Comparison of ENCODE assay signal across 1 cellular context in the genomic region with DNA sequence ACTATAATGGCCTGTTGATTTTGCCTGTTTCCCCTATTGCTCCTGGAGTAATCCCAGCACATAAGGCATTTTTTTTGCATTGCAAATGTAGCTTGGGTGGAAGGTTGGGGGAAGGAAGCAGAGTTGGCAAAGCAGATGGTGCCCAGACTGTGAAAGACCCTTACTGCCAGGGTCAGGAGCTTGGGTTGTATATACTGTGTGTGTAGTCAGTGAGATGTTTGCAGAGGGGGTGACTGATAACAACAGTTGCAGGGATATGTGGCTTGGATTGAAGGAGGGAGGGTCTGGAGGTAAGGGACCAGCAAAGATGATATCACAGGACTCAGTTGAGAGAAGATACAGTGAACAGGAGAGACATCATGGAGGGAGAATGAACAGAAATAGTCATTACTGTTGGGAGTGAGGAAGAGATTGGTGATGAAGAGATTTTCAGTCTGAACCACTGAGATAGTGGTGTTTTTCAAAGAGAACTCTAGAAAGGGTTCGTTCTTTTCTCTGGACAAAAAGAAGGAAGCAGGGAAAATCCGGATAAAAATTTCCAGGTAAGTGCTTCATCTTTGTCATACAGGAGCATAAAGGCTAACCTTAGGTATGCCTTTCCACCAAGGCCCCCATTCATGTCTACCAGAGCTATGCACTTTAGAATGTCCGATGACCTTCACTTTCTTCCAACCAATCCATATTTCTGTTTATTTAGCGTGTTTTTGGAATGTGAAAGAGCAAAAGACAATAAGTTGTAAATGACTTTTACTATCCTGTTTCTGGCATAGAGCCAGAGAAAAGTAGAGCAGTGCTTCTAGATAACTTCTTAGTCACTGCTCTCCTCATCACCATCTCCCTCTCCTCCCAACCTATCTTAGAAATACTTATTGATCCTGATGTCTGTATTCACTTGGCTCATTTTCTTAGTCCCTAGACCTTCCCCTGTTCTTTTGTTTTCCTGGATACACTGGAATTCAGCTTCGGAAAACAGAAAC.
A peak's percentile ranks its signal among the peaks of the same experiment; 100 is the strongest.
TF ChIP-seq lines count a peak whose summit lies in the region.

No MANE protein-coding gene starts in this region.

TF ChIP-seq in HepG2, 621 proteins besides CTCF, POLR2A, EP300 and RAD21 (continued from another document and continues in another):
- TF ChIP-seq, protein P1, sequence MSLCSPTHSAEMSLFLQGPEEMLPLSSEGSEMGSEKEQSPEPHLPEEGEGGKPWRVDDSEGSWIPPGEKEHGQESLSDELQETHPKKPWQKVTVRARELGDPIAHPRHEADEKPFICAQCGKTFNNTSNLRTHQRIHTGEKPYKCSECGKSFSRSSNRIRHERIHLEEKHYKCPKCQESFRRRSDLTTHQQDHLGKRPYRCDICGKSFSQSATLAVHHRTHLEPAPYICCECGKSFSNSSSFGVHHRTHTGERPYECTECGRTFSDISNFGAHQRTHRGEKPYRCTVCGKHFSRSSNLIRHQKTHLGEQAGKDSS (CRISPR knock-in tag; IDR thresholded peaks at IDR 0.05; ENCODE audit: borderline replicate concordance, low read depth): no peak
- TF ChIP-seq ZBTB21 (CRISPR knock-in tag; IDR thresholded peaks at IDR 0.05) (no peak), ZFYVE20 (CRISPR knock-in tag; IDR thresholded peaks at IDR 0.05; ENCODE audit: borderline replicate concordance, low read depth) (no peak), CENPX (CRISPR knock-in tag; IDR thresholded peaks at IDR 0.05) (peak; percentile 90; the same call in 1 of the 2 replicates), MXD4 (CRISPR knock-in tag; IDR thresholded peaks at IDR 0.05) (peak; percentile 70), SATB2 (CRISPR knock-in tag; IDR thresholded peaks at IDR 0.05) (peak; percentile 23; the same call in 1 of the 2 replicates), ZSCAN12 (CRISPR knock-in tag; IDR thresholded peaks at IDR 0.05) (no peak), KLF13 (CRISPR knock-in tag; IDR thresholded peaks at IDR 0.05) (no peak), ATAD3A (CRISPR knock-in tag; IDR thresholded peaks at IDR 0.05) (no peak), ZNF589 (CRISPR knock-in tag; conservative IDR thresholded peaks at IDR 0.05) (peak; percentile 17; the same call in 1 of the 2 replicates), PAF1 (CRISPR knock-in tag; IDR thresholded peaks at IDR 0.05) (no peak), HDAC2 (CRISPR knock-in tag; IDR thresholded peaks at IDR 0.05) (peak; percentile 96), MIER3 (CRISPR knock-in tag; IDR thresholded peaks at IDR 0.05; ENCODE audit: borderline replicate concordance) (peak; percentile 95), ZNF263 (CRISPR knock-in tag; IDR thresholded peaks at IDR 0.05) (no peak), GATAD1 (CRISPR knock-in tag; IDR thresholded peaks at IDR 0.05) (peak; percentile 32; the same call in 1 of the 2 replicates), SNRNP70 (IDR thresholded peaks at IDR 0.05; ENCODE audit: low read depth, low read length) (no peak), ZNF138 (CRISPR knock-in tag; IDR thresholded peaks at IDR 0.05; ENCODE audit: low read depth) (no peak), ZNF496 (CRISPR knock-in tag; IDR thresholded peaks at IDR 0.05; ENCODE audit: insufficient replicate concordance) (no peak), ZNF430 (CRISPR knock-in tag; IDR thresholded peaks at IDR 0.05) (no peak), ZNF205 (CRISPR knock-in tag; IDR thresholded peaks at IDR 0.05) (0 out of 2 replicates have a peak, but pooled peaks have one; percentile 73), ZNF790 (CRISPR knock-in tag; IDR thresholded peaks at IDR 0.05; ENCODE audit: borderline replicate concordance) (0 out of 2 replicates have a peak, but pooled peaks have one; percentile 46), SKI (IDR thresholded peaks at IDR 0.05; ENCODE audit: partially characterized antibody) (peak; percentile 85), ZNF746 (CRISPR knock-in tag; IDR thresholded peaks at IDR 0.05) (peak; percentile 64; the same call in 1 of the 2 replicates), AKAP8 (CRISPR knock-in tag; IDR thresholded peaks at IDR 0.05) (0 out of 2 replicates have a peak, but pooled peaks have one; percentile 43), NKX3-1 (CRISPR knock-in tag; IDR thresholded peaks at IDR 0.05) (no peak; the same call in 1 of the 2 replicates), FOXO1 (CRISPR knock-in tag; IDR thresholded peaks at IDR 0.05) (peak; percentile 92; the same call in 1 of the 2 replicates), KLF12 (CRISPR knock-in tag; IDR thresholded peaks at IDR 0.05; ENCODE audit: borderline replicate concordance) (no peak; the same call in 1 of the 2 replicates), NFYC (CRISPR knock-in tag; IDR thresholded peaks at IDR 0.05) (no peak)
- TF ChIP-seq, protein P2, sequence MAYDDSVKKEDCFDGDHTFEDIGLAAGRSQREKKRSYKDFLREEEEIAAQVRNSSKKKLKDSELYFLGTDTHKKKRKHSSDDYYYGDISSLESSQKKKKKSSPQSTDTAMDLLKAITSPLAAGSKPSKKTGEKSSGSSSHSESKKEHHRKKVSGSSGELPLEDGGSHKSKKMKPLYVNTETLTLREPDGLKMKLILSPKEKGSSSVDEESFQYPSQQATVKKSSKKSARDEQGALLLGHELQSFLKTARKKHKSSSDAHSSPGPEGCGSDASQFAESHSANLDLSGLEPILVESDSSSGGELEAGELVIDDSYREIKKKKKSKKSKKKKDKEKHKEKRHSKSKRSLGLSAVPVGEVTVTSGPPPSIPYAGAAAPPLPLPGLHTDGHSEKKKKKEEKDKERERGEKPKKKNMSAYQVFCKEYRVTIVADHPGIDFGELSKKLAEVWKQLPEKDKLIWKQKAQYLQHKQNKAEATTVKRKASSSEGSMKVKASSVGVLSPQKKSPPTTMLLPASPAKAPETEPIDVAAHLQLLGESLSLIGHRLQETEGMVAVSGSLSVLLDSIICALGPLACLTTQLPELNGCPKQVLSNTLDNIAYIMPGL (CRISPR knock-in tag; IDR thresholded peaks at IDR 0.05; ENCODE audit: borderline replicate concordance in 1 of 2, low read depth in 1 of 2): peak; percentile 35; a peak in 1 of 4 replicates
- TF ChIP-seq, protein P3, sequence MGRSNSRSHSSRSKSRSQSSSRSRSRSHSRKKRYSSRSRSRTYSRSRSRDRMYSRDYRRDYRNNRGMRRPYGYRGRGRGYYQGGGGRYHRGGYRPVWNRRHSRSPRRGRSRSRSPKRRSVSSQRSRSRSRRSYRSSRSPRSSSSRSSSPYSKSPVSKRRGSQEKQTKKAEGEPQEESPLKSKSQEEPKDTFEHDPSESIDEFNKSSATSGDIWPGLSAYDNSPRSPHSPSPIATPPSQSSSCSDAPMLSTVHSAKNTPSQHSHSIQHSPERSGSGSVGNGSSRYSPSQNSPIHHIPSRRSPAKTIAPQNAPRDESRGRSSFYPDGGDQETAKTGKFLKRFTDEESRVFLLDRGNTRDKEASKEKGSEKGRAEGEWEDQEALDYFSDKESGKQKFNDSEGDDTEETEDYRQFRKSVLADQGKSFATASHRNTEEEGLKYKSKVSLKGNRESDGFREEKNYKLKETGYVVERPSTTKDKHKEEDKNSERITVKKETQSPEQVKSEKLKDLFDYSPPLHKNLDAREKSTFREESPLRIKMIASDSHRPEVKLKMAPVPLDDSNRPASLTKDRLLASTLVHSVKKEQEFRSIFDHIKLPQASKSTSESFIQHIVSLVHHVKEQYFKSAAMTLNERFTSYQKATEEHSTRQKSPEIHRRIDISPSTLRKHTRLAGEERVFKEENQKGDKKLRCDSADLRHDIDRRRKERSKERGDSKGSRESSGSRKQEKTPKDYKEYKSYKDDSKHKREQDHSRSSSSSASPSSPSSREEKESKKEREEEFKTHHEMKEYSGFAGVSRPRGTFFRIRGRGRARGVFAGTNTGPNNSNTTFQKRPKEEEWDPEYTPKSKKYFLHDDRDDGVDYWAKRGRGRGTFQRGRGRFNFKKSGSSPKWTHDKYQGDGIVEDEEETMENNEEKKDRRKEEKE (IDR thresholded peaks at IDR 0.05): no peak
- TF ChIP-seq, protein P4, sequence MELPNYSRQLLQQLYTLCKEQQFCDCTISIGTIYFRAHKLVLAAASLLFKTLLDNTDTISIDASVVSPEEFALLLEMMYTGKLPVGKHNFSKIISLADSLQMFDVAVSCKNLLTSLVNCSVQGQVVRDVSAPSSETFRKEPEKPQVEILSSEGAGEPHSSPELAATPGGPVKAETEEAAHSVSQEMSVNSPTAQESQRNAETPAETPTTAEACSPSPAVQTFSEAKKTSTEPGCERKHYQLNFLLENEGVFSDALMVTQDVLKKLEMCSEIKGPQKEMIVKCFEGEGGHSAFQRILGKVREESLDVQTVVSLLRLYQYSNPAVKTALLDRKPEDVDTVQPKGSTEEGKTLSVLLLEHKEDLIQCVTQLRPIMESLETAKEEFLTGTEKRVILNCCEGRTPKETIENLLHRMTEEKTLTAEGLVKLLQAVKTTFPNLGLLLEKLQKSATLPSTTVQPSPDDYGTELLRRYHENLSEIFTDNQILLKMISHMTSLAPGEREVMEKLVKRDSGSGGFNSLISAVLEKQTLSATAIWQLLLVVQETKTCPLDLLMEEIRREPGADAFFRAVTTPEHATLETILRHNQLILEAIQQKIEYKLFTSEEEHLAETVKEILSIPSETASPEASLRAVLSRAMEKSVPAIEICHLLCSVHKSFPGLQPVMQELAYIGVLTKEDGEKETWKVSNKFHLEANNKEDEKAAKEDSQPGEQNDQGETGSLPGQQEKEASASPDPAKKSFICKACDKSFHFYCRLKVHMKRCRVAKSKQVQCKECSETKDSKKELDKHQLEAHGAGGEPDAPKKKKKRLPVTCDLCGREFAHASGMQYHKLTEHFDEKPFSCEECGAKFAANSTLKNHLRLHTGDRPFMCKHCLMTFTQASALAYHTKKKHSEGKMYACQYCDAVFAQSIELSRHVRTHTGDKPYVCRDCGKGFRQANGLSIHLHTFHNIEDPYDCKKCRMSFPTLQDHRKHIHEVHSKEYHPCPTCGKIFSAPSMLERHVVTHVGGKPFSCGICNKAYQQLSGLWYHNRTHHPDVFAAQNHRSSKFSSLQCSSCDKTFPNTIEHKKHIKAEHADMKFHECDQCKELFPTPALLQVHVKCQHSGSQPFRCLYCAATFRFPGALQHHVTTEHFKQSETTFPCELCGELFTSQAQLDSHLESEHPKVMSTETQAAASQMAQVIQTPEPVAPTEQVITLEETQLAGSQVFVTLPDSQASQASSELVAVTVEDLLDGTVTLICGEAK (IDR thresholded peaks at IDR 0.05): peak; percentile 32
- TF ChIP-seq, protein P4 (CRISPR knock-in tag; IDR thresholded peaks at IDR 0.05): no peak; the same call in 1 of the 2 replicates
- TF ChIP-seq, protein P5, sequence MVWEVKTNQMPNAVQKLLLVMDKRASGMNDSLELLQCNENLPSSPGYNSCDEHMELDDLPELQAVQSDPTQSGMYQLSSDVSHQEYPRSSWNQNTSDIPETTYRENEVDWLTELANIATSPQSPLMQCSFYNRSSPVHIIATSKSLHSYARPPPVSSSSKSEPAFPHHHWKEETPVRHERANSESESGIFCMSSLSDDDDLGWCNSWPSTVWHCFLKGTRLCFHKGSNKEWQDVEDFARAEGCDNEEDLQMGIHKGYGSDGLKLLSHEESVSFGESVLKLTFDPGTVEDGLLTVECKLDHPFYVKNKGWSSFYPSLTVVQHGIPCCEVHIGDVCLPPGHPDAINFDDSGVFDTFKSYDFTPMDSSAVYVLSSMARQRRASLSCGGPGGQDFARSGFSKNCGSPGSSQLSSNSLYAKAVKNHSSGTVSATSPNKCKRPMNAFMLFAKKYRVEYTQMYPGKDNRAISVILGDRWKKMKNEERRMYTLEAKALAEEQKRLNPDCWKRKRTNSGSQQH (CRISPR knock-in tag; IDR thresholded peaks at IDR 0.05; ENCODE audit: low read depth): no peak
- TF ChIP-seq, protein P6, sequence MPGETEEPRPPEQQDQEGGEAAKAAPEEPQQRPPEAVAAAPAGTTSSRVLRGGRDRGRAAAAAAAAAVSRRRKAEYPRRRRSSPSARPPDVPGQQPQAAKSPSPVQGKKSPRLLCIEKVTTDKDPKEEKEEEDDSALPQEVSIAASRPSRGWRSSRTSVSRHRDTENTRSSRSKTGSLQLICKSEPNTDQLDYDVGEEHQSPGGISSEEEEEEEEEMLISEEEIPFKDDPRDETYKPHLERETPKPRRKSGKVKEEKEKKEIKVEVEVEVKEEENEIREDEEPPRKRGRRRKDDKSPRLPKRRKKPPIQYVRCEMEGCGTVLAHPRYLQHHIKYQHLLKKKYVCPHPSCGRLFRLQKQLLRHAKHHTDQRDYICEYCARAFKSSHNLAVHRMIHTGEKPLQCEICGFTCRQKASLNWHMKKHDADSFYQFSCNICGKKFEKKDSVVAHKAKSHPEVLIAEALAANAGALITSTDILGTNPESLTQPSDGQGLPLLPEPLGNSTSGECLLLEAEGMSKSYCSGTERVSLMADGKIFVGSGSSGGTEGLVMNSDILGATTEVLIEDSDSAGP (CRISPR knock-in tag; IDR thresholded peaks at IDR 0.05; ENCODE audit: borderline replicate concordance): no peak
- TF ChIP-seq, protein P7, sequence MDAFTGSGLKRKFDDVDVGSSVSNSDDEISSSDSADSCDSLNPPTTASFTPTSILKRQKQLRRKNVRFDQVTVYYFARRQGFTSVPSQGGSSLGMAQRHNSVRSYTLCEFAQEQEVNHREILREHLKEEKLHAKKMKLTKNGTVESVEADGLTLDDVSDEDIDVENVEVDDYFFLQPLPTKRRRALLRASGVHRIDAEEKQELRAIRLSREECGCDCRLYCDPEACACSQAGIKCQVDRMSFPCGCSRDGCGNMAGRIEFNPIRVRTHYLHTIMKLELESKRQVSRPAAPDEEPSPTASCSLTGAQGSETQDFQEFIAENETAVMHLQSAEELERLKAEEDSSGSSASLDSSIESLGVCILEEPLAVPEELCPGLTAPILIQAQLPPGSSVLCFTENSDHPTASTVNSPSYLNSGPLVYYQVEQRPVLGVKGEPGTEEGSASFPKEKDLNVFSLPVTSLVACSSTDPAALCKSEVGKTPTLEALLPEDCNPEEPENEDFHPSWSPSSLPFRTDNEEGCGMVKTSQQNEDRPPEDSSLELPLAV (CRISPR knock-in tag; conservative IDR thresholded peaks at IDR 0.05; ENCODE audit: low read depth): no peak
- TF ChIP-seq, protein P8, sequence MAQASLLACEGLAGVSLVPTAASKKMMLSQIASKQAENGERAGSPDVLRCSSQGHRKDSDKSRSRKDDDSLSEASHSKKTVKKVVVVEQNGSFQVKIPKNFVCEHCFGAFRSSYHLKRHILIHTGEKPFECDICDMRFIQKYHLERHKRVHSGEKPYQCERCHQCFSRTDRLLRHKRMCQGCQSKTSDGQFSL (CRISPR knock-in tag; IDR thresholded peaks at IDR 0.05): no peak
